Comparison of ENCODE assay signal across 1 cellular context in the genomic region with DNA sequence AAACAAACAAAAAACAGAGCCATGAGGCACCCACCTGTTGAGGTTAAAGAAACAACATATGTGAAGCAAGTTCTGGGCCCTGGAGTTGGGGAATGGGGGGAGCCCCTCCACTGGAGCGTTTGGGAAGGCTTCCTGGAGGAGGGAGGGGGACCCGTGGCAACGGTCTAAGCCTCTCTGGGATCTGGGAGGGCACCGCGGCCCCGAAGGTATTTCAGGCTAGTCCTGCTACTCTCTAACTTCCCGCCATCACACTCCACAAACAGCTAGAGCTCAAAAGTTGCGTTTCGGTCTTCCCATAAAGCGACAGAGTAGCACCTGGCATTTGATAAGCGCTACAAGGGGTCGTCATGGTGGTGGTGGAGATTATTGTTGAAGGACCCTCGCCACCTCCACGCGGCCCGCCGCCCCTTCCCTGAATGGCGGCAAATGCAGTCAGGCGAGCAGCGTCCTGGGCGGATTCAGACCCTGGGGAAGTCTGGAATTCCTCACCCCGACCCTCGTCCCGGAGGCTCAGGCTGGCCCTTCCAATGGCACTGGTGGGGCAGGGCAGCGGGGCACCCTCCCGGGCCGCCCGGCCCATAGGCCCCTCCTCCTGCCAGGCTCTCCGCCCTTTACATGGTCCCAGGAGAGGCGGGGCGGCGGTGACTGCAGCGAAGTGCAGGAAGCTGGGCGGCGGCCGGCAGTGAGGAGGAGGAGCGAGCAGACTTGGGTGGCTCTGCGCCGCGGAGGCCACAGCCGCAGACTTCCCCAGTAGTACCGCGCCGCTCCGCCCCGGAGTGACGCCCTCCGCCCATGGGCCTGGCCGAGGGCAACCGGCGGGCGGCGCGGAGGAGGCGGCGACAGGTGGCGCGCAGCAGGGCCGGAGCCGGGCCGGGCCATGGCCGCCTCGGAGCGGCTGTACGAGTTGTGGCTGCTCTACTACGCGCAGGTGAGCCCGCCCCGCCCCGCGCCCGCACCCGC.
TF ChIP-seq lines count a peak whose summit lies in the region.

A gene with protein sequence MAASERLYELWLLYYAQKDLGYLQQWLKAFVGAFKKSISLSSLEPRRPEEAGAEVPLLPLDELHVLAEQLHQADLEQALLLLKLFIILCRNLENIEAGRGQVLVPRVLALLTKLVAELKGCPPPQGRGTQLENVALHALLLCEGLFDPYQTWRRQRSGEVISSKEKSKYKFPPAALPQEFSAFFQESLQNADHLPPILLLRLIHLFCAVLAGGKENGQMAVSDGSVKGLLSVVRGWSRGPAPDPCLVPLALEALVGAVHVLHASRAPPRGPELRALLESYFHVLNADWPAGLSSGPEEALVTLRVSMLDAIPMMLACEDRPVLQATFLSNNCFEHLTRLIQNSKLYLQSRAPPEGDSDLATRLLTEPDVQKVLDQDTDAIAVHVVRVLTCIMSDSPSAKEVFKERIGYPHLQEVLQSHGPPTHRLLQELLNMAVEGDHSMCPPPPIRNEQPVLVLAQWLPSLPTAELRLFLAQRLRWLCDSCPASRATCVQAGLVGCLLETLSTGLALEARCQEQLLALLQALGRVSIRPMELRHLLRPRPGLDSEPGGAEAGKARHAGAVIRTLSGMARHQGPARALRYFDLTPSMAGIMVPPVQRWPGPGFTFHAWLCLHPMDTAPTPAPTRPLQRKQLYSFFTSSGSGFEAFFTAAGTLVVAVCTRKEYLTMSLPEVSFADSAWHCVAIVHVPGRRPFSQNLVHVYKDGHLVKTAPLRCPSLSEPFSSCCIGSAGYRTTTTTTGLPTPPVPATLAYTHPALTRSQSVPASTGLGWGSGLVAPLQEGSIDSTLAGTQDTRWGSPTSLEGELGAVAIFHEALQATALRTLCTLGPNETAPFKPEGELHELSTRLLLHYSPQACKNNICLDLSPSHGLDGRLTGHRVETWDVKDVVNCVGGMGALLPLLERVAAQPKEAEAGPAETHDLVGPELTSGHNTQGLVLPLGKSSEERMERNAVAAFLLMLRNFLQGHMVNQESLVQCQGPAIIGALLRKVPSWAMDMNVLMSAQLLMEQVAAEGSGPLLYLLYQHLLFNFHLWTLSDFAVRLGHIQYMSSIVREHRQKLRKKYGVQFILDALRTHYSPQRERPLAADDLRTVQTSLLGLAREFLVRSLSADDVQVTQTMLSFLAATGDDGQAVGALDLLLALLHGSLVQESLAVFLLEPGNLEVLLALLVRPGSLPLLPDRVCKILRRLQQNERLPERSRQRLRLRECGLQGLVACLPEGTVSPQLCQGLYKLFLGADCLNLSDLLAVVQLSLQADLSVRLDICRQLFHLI (N-terminal part only) (plus strand): TSS at position 682 of the 960 bp plus-strand sequence. CDS start 196 bp downstream, at position 878.

TF ChIP-seq in HepG2, 621 proteins besides CTCF, POLR2A, EP300 and RAD21 (continued from another document and continues in another):
- TF ChIP-seq, protein P1, sequence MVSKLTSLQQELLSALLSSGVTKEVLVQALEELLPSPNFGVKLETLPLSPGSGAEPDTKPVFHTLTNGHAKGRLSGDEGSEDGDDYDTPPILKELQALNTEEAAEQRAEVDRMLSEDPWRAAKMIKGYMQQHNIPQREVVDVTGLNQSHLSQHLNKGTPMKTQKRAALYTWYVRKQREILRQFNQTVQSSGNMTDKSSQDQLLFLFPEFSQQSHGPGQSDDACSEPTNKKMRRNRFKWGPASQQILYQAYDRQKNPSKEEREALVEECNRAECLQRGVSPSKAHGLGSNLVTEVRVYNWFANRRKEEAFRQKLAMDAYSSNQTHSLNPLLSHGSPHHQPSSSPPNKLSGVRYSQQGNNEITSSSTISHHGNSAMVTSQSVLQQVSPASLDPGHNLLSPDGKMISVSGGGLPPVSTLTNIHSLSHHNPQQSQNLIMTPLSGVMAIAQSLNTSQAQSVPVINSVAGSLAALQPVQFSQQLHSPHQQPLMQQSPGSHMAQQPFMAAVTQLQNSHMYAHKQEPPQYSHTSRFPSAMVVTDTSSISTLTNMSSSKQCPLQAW (CRISPR knock-in tag; IDR thresholded peaks at IDR 0.05), result peak; percentile 84
- TF ChIP-seq, protein P2, sequence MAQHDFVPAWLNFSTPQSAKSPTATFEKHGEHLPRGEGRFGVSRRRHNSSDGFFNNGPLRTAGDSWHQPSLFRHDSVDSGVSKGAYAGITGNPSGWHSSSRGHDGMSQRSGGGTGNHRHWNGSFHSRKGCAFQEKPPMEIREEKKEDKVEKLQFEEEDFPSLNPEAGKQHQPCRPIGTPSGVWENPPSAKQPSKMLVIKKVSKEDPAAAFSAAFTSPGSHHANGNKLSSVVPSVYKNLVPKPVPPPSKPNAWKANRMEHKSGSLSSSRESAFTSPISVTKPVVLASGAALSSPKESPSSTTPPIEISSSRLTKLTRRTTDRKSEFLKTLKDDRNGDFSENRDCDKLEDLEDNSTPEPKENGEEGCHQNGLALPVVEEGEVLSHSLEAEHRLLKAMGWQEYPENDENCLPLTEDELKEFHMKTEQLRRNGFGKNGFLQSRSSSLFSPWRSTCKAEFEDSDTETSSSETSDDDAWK (CRISPR knock-in tag; IDR thresholded peaks at IDR 0.05), result no peak
- no peak for TF ChIP-seq ZNF225 (CRISPR knock-in tag; IDR thresholded peaks at IDR 0.05)
- no peak for TF ChIP-seq ZNF160 (CRISPR knock-in tag; IDR thresholded peaks at IDR 0.05)
- TF ChIP-seq, protein P3, sequence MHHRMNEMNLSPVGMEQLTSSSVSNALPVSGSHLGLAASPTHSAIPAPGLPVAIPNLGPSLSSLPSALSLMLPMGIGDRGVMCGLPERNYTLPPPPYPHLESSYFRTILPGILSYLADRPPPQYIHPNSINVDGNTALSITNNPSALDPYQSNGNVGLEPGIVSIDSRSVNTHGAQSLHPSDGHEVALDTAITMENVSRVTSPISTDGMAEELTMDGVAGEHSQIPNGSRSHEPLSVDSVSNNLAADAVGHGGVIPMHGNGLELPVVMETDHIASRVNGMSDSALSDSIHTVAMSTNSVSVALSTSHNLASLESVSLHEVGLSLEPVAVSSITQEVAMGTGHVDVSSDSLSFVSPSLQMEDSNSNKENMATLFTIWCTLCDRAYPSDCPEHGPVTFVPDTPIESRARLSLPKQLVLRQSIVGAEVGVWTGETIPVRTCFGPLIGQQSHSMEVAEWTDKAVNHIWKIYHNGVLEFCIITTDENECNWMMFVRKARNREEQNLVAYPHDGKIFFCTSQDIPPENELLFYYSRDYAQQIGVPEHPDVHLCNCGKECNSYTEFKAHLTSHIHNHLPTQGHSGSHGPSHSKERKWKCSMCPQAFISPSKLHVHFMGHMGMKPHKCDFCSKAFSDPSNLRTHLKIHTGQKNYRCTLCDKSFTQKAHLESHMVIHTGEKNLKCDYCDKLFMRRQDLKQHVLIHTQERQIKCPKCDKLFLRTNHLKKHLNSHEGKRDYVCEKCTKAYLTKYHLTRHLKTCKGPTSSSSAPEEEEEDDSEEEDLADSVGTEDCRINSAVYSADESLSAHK (CRISPR knock-in tag; IDR thresholded peaks at IDR 0.05; ENCODE audit: borderline replicate concordance), result no peak
- TF ChIP-seq ZNF382 (CRISPR knock-in tag; IDR thresholded peaks at IDR 0.05; ENCODE audit: borderline replicate concordance), result no peak
- TF ChIP-seq, protein P4, sequence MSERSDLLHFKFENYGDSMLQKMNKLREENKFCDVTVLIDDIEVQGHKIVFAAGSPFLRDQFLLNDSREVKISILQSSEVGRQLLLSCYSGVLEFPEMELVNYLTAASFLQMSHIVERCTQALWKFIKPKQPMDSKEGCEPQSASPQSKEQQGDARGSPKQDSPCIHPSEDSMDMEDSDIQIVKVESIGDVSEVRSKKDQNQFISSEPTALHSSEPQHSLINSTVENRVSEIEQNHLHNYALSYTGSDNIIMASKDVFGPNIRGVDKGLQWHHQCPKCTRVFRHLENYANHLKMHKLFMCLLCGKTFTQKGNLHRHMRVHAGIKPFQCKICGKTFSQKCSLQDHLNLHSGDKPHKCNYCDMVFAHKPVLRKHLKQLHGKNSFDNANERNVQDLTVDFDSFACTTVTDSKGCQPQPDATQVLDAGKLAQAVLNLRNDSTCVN (CRISPR knock-in tag; IDR thresholded peaks at IDR 0.05; ENCODE audit: borderline replicate concordance), result peak; percentile 56; the same call in 1 of the 2 replicates
- 0 out of 2 replicates have a peak, but pooled peaks have one; percentile 66 for TF ChIP-seq SNAPC2 (CRISPR knock-in tag; IDR thresholded peaks at IDR 0.05)
- no peak for TF ChIP-seq HNRNPK (IDR thresholded peaks at IDR 0.05; ENCODE audit: low read depth, low read length, poor library complexity, severe bottlenecking)
- no peak for TF ChIP-seq ZBTB8A (CRISPR knock-in tag; IDR thresholded peaks at IDR 0.05; ENCODE audit: borderline replicate concordance, low read depth)
- TF ChIP-seq, protein P5, sequence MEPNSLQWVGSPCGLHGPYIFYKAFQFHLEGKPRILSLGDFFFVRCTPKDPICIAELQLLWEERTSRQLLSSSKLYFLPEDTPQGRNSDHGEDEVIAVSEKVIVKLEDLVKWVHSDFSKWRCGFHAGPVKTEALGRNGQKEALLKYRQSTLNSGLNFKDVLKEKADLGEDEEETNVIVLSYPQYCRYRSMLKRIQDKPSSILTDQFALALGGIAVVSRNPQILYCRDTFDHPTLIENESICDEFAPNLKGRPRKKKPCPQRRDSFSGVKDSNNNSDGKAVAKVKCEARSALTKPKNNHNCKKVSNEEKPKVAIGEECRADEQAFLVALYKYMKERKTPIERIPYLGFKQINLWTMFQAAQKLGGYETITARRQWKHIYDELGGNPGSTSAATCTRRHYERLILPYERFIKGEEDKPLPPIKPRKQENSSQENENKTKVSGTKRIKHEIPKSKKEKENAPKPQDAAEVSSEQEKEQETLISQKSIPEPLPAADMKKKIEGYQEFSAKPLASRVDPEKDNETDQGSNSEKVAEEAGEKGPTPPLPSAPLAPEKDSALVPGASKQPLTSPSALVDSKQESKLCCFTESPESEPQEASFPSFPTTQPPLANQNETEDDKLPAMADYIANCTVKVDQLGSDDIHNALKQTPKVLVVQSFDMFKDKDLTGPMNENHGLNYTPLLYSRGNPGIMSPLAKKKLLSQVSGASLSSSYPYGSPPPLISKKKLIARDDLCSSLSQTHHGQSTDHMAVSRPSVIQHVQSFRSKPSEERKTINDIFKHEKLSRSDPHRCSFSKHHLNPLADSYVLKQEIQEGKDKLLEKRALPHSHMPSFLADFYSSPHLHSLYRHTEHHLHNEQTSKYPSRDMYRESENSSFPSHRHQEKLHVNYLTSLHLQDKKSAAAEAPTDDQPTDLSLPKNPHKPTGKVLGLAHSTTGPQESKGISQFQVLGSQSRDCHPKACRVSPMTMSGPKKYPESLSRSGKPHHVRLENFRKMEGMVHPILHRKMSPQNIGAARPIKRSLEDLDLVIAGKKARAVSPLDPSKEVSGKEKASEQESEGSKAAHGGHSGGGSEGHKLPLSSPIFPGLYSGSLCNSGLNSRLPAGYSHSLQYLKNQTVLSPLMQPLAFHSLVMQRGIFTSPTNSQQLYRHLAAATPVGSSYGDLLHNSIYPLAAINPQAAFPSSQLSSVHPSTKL (CRISPR knock-in tag; IDR thresholded peaks at IDR 0.05), result peak; percentile 17; the same call in 1 of the 2 replicates
- TF ChIP-seq, protein P6, sequence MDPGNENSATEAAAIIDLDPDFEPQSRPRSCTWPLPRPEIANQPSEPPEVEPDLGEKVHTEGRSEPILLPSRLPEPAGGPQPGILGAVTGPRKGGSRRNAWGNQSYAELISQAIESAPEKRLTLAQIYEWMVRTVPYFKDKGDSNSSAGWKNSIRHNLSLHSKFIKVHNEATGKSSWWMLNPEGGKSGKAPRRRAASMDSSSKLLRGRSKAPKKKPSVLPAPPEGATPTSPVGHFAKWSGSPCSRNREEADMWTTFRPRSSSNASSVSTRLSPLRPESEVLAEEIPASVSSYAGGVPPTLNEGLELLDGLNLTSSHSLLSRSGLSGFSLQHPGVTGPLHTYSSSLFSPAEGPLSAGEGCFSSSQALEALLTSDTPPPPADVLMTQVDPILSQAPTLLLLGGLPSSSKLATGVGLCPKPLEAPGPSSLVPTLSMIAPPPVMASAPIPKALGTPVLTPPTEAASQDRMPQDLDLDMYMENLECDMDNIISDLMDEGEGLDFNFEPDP (CRISPR knock-in tag; conservative IDR thresholded peaks at IDR 0.05), result no peak
- TF ChIP-seq, protein P7, sequence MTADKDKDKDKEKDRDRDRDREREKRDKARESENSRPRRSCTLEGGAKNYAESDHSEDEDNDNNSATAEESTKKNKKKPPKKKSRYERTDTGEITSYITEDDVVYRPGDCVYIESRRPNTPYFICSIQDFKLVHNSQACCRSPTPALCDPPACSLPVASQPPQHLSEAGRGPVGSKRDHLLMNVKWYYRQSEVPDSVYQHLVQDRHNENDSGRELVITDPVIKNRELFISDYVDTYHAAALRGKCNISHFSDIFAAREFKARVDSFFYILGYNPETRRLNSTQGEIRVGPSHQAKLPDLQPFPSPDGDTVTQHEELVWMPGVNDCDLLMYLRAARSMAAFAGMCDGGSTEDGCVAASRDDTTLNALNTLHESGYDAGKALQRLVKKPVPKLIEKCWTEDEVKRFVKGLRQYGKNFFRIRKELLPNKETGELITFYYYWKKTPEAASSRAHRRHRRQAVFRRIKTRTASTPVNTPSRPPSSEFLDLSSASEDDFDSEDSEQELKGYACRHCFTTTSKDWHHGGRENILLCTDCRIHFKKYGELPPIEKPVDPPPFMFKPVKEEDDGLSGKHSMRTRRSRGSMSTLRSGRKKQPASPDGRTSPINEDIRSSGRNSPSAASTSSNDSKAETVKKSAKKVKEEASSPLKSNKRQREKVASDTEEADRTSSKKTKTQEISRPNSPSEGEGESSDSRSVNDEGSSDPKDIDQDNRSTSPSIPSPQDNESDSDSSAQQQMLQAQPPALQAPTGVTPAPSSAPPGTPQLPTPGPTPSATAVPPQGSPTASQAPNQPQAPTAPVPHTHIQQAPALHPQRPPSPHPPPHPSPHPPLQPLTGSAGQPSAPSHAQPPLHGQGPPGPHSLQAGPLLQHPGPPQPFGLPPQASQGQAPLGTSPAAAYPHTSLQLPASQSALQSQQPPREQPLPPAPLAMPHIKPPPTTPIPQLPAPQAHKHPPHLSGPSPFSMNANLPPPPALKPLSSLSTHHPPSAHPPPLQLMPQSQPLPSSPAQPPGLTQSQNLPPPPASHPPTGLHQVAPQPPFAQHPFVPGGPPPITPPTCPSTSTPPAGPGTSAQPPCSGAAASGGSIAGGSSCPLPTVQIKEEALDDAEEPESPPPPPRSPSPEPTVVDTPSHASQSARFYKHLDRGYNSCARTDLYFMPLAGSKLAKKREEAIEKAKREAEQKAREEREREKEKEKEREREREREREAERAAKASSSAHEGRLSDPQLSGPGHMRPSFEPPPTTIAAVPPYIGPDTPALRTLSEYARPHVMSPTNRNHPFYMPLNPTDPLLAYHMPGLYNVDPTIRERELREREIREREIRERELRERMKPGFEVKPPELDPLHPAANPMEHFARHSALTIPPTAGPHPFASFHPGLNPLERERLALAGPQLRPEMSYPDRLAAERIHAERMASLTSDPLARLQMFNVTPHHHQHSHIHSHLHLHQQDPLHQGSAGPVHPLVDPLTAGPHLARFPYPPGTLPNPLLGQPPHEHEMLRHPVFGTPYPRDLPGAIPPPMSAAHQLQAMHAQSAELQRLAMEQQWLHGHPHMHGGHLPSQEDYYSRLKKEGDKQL (CRISPR knock-in tag; IDR thresholded peaks at IDR 0.05; ENCODE audit: low read depth), result no peak; the same call in 1 of the 2 replicates
- TF ChIP-seq KDM2A (CRISPR knock-in tag; IDR thresholded peaks at IDR 0.05; ENCODE audit: borderline replicate concordance, low read depth), result peak; percentile 68; the same call in 1 of the 2 replicates
- TF ChIP-seq SALL2 (CRISPR knock-in tag; IDR thresholded peaks at IDR 0.05), result peak; percentile 80; the same call in 1 of the 2 replicates
- no peak for TF ChIP-seq HES4 (CRISPR knock-in tag; IDR thresholded peaks at IDR 0.05; ENCODE audit: borderline replicate concordance)
- TF ChIP-seq ZSCAN22 (CRISPR knock-in tag; IDR thresholded peaks at IDR 0.05), result no peak
- TF ChIP-seq, protein P8, sequence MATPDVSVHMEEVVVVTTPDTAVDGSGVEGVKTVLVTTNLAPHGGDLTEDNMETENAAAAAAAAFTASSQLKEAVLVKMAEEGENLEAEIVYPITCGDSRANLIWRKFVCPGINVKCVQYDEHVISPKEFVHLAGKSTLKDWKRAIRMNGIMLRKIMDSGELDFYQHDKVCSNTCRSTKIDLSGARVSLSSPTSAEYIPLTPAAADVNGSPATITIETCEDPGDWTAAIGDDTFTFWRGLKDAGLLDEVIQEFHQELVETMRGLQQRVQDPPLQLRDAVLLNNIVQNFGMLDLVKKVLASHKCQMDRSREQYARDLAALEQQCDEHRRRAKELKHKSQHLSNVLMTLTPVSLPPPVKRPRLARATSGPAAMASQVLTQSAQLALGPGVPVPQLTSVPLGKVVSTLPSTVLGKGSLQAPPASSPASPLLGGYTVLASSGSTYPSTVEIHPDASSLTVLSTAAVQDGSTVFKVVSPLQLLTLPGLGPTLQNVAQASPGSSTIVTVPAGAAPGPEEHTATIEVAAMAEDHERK (CRISPR knock-in tag; IDR thresholded peaks at IDR 0.05; ENCODE audit: low read depth), result no peak
